16 cellular contexts compared by ENCODE assay signal in the genomic region with DNA sequence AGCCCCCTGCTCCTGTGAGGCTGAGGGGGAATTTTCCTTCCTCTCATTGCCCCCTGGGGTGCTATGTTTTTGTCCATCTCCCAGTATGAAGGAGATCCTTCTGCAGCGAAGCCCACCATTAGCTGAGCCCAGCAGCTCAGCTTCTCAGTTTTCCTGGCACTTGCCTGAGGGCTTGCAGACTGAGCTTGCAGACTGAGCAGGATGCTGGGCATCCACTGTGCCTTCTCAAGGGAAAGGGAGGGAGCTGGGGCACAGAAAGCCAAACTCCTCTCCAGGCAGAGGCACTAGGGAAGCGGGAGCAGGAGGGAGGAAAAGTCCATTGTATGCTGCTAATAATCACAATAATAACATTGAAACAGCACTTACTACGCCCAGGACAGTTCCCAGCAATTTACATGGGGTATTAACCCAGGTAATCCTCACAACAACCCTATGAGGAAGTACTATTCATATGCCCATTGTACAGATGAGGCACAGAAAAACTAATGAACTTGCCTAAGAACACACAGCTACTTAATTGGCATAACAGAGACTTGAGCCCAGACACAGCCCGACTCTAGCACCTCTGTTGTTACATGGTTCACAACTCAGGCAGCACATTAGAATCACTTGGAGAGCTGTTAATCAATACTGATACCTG.
DNase-seq lines count a peak whose midpoint lies in the region; ATAC-seq, FAIRE-seq and TF ChIP-seq lines count a peak whose summit lies in the region.
"Had no signal": no experiment of that assay in that cellular context is flagged by ENCODE, and none has a peak within 500 bp of the region (broad histone marks: within the 10 kb centered on the region; RNA-seq: fewer than 3 reads in every experiment).

No MANE protein-coding gene starts in this region.

- TF ChIP-seq RAD21 in H1 (IDR thresholded peaks at IDR 0.05 in 1 of 2, conservative IDR thresholded peaks at IDR 0.05 in 1 of 2; ENCODE audit: low read depth in 2 of 2, low read length in 2 of 2) = no peak; a peak in 1 of 4 replicates

- H3K23ac ChIP-seq in H1 (ENCODE audit: insufficient read length) (no peak overlapping the region), neuronal stem cell (ENCODE audit: low read depth, low read length, poor library complexity) (no peak overlapping the region)

- H3K9me2 ChIP-seq in GM23248 (ENCODE audit: insufficient read depth) = no peaks in the 10 kb centered on the region
- no peaks in the 10 kb centered on the region for H3K9me2 ChIP-seq in Loucy (replicated peaks; ENCODE audit: low read depth, low read length)

- no peak for DNase-seq in GM23248
- no peak for DNase-seq in H1 (ENCODE audit: low read depth in 1 of 2, low spot score in 2 of 2)
- DNase-seq in neuronal stem cell (ENCODE audit: low spot score) = no peak
- no peak for DNase-seq in substantia nigra (lab: John Stamatoyannopoulos, UW)
- DNase-seq: DMS153; NCI-H1105 treated with DMSO at 0.1 percent for 48 hours; NCI-H187 treated with DMSO at 0.1 percent for 48 hours; NCI-H526 treated with DMSO at 0.1 percent for 48 hours; NK-92 treated with Interleukin-12 subunit alpha and Interleukin-12 subunit beta, amount 100 ng/mL, for 24 hours had no signal

- H3K4ac ChIP-seq in H1 (replicated peaks; ENCODE audit: insufficient read length, low read depth, low read length) (no peak overlapping the region), neuronal stem cell (ENCODE audit: low read length) (no peak overlapping the region)

- H3F3A ChIP-seq in GM23248 (ENCODE audit: insufficient read depth) (no peaks in the 10 kb centered on the region), Loucy (ENCODE audit: low read depth) (no peaks in the 10 kb centered on the region)

- no peak overlapping the region for H3K14ac ChIP-seq in H1 (ENCODE audit: insufficient read length)
- no peak overlapping the region for H3K14ac ChIP-seq in neuronal stem cell (ENCODE audit: low read length)

- in situ Hi-C loops in GM23248 (cut with MboI) = loop anchor here (5.0 kb wide), 1 partner anchor 85 kb away; the partner anchor contains the start of gene SSBP2

- H4K5ac ChIP-seq in H1 (ENCODE audit: insufficient read length, low read depth, low read length) = no peak overlapping the region

- no peak overlapping the region; the same call in 1 of the 2 replicates for H2BK20ac ChIP-seq in H1 (ENCODE audit: low read length)

- H3K36me3 ChIP-seq in GM23248 (ENCODE audit: low read depth) (no peaks in the 10 kb centered on the region), Loucy (ENCODE audit: insufficient read depth, low read length) (no peaks in the 10 kb centered on the region), H1 (ENCODE audit: control insufficient read depth in 2 of 4, insufficient read depth in 4 of 4, low read length in 3 of 4) (no peaks in the 10 kb centered on the region; a peak in 1 of 8 replicates), neuronal stem cell (replicated peaks in 1 of 2; ENCODE audit: control insufficient read depth in 2 of 2, insufficient read depth in 2 of 2, low read length in 2 of 2) (no peaks in the 10 kb centered on the region)
- H3K36me3 ChIP-seq: HAP-1 had no signal

- H3K4me1 ChIP-seq in GM23248 (ENCODE audit: insufficient read depth) (peaks cover 7% of the 10 kb centered on the region; the same call in 1 of the 2 replicates), Loucy (ENCODE audit: insufficient read depth, low read length, poor library complexity, severe bottlenecking) (peaks cover 14% of the 10 kb centered on the region), H1 (replicated peaks in 1 of 4; ENCODE audit: control insufficient read depth in 3 of 4, insufficient read depth in 4 of 4, low read length in 3 of 4) (peaks cover 0 to 9% (median 4%) of the 10 kb centered on the region in 4 experiments; a peak in 3 of 7 replicates), neuronal stem cell (ENCODE audit: control insufficient read depth in 2 of 2, insufficient read depth in 1 of 2, low read depth in 1 of 2, low read length in 2 of 2) (peaks cover 6 to 8% of the 10 kb centered on the region in 2 donors)
- H3K4me1 ChIP-seq: HAP-1 had no signal

- H3K9ac ChIP-seq in GM23248 (no peak overlapping the region), Loucy (ENCODE audit: low read depth, low read length, poor library complexity, severe bottlenecking) (peak overlapping the region; percentile 15), H1 (replicated peaks in 1 of 4; ENCODE audit: extremely low read depth in 1 of 4, low read depth in 3 of 4, low read length in 3 of 4) (no peak overlapping the region), neuronal stem cell (ENCODE audit: low read depth, low read length, poor library complexity) (no peak overlapping the region)

- H3K18ac ChIP-seq in H1 (ENCODE audit: extremely low read depth, low read length) (no peak overlapping the region), neuronal stem cell (ENCODE audit: low read length) (peak overlapping the region; percentile 41)

- H4K20me1 ChIP-seq in GM23248 (ENCODE audit: insufficient read depth) = no peaks in the 10 kb centered on the region
- H4K20me1 ChIP-seq in Loucy (ENCODE audit: insufficient read depth, low read length, poor library complexity, severe bottlenecking) = no peaks in the 10 kb centered on the region
- no peaks in the 10 kb centered on the region for H4K20me1 ChIP-seq in H1 (replicated peaks in 1 of 2; ENCODE audit: control insufficient read depth in 1 of 2, insufficient read depth in 2 of 2, low read length in 2 of 2)

- H3K4me2 ChIP-seq in GM23248 (ENCODE audit: unreplicated experiment) (no peak overlapping the region), Loucy (ENCODE audit: low read depth, low read length, poor library complexity, severe bottlenecking) (peak overlapping the region; percentile 48), H1 (ENCODE audit: insufficient read depth in 1 of 2, low read depth in 2 of 2, low read length in 2 of 2) (no peak overlapping the region), neuronal stem cell (ENCODE audit: insufficient read depth, low read length, poor library complexity, severe bottlenecking) (no peak overlapping the region)

- FAIRE-seq in H1 (lab: Jason Lieb, UNC) = no peak

- H3K27me3 ChIP-seq in GM23248 (replicated peaks; ENCODE audit: insufficient read depth) (no peaks in the 10 kb centered on the region), Loucy (ENCODE audit: insufficient read depth, low read length, poor library complexity, severe bottlenecking) (no peaks in the 10 kb centered on the region), H1 (replicated peaks in 1 of 4; ENCODE audit: control insufficient read depth in 3 of 4, extremely low read depth in 1 of 4, insufficient read depth in 3 of 4, low read length in 3 of 4) (no peaks in the 10 kb centered on the region), neuronal stem cell (ENCODE audit: control insufficient read depth in 3 of 3, insufficient read depth in 3 of 3, low read depth in 1 of 3, low read length in 3 of 3) (no peaks in the 10 kb centered on the region)

- ATAC-seq in HG03442 (IDR thresholded peaks at IDR 0.05; ENCODE audit: unreplicated experiment) = no peak
- no peak for ATAC-seq in HG02885 (IDR thresholded peaks at IDR 0.05; ENCODE audit: poor library complexity, unreplicated experiment)
- ATAC-seq in GM21367 (IDR thresholded peaks at IDR 0.05; ENCODE audit: unreplicated experiment) = no peak

- H3K79me2 ChIP-seq in GM23248 (ENCODE audit: insufficient read depth) (no peaks in the 10 kb centered on the region), Loucy (ENCODE audit: insufficient read depth, low read length) (no peaks in the 10 kb centered on the region), H1 (ENCODE audit: control insufficient read depth in 1 of 2, insufficient read depth in 2 of 2, low read length in 2 of 2) (no peaks in the 10 kb centered on the region)

- H2BK12ac ChIP-seq in H1 (ENCODE audit: low read depth, low read length) (no peak overlapping the region), neuronal stem cell (ENCODE audit: low read length) (no peak overlapping the region)

- no peak overlapping the region for H3K4me3 ChIP-seq in GM23248
- H3K4me3 ChIP-seq in Loucy (ENCODE audit: low read length, poor library complexity, severe bottlenecking) = no peak overlapping the region
- no peak overlapping the region for H3K4me3 ChIP-seq in H1 (ENCODE audit: extremely low read depth in 1 of 4, insufficient read depth in 2 of 4, low read depth in 3 of 4, low read length in 4 of 4)
- H3K4me3 ChIP-seq in neuronal stem cell (ENCODE audit: low read length in 2 of 2) = no peak overlapping the region
- H3K4me3 ChIP-seq: HAP-1 had no signal

- H2BK15ac ChIP-seq in H1 (ENCODE audit: low read length) (no peak overlapping the region), neuronal stem cell (ENCODE audit: low read length) (no peak overlapping the region)

- H3K27ac ChIP-seq in GM23248 = no peak overlapping the region
- H3K27ac ChIP-seq in H1 (ENCODE audit: low read depth, low read length) = no peak overlapping the region
- H3K27ac ChIP-seq in neuronal stem cell (replicated peaks; ENCODE audit: low read length) = no peak overlapping the region
- H3K27ac ChIP-seq in substantia nigra (ENCODE audit: low read depth, low read length, poor library complexity, severe bottlenecking) = no peak overlapping the region
- H3K27ac ChIP-seq: C4-2B, RWPE1 had no signal

- H3K56ac ChIP-seq in H1 (replicated peaks; ENCODE audit: insufficient read length, low read depth, low read length) = no peak overlapping the region

- H3K9me3 ChIP-seq in GM23248 (ENCODE audit: low read depth) = no peaks in the 10 kb centered on the region
- no peaks in the 10 kb centered on the region for H3K9me3 ChIP-seq in Loucy (ENCODE audit: insufficient read depth, low read depth, low read length)
- no peaks in the 10 kb centered on the region for H3K9me3 ChIP-seq in H1 (ENCODE audit: insufficient read depth in 2 of 2, low read depth in 1 of 2, low read length in 1 of 2)
- H3K9me3 ChIP-seq in neuronal stem cell (replicated peaks in 1 of 2; ENCODE audit: control insufficient read depth in 2 of 2, insufficient read depth in 1 of 2, low read depth in 1 of 2, low read length in 2 of 2) = peaks cover 0 to 2% of the 10 kb centered on the region in 2 donors
- H3K9me3 ChIP-seq: HAP-1 had no signal

- WGBS in GM23248 (ENCODE audit: low coverage in 1 of 2, low lambda C conversion rate in 2 of 2, missing lambda C conversion rate in 2 of 2), 2 experiments = 89 to 93% methylated on average over 4 of the region's 4 CpGs
- 69% methylated on average over 4 of the region's 4 CpGs; no CpG with 5 or more reads in 1 of the 2 experiments for WGBS in H1 (ENCODE audit: extremely low coverage in 1 of 2, insufficient coverage in 1 of 2, insufficient read length in 1 of 2, insufficient replicate concordance in 2 of 2, low coverage in 1 of 2, low lambda C conversion rate in 2 of 2, missing lambda C conversion rate in 1 of 2), 2 experiments
- WGBS in neuronal stem cell (ENCODE audit: extremely low coverage in 2 of 2, insufficient read length in 2 of 2, insufficient replicate concordance in 1 of 2), 2 donors = no CpG with 5 or more reads among the region's 4 CpGs

- H4K91ac ChIP-seq in H1 (replicated peaks; ENCODE audit: insufficient read length, low read length) (peak overlapping the region; percentile 21), neuronal stem cell (ENCODE audit: low read depth, low read length, poor library complexity) (no peak overlapping the region)

- H2AK5ac ChIP-seq in H1 (ENCODE audit: low read depth, low read length) = no peak overlapping the region
- no peak overlapping the region for H2AK5ac ChIP-seq in neuronal stem cell (ENCODE audit: low read depth, low read length)

- no peak overlapping the region; the same call in 1 of the 2 replicates for H2BK5ac ChIP-seq in H1 (ENCODE audit: low read depth, low read length)
- H2BK5ac ChIP-seq in neuronal stem cell (ENCODE audit: low read length) = no peak overlapping the region

- no peaks in the 10 kb centered on the region for H3K79me1 ChIP-seq in H1 (ENCODE audit: low read depth, low read length)
- H3K79me1 ChIP-seq in neuronal stem cell (ENCODE audit: low read depth, low read length) = no peaks in the 10 kb centered on the region

- no peak overlapping the region for H2BK120ac ChIP-seq in H1 (replicated peaks; ENCODE audit: low read depth, low read length)
- no peak overlapping the region for H2BK120ac ChIP-seq in neuronal stem cell (ENCODE audit: low read depth, low read length)

- H3K23me2 ChIP-seq in H1 (ENCODE audit: low read depth, low read length) = no peaks in the 10 kb centered on the region

- CTCF ChIA-PET in H1 (lab: Charles Lee; ENCODE audit: partially characterized antibody) = interaction anchor here (0.6 to 5.1 kb wide), 19 partner anchors 10 to 420 kb away, joined by 3 to 42 read pairs (median 3); no protein-coding TSS in a partner anchor

- TF ChIP-seq CTCF in Loucy (conservative IDR thresholded peaks at IDR 0.05; ENCODE audit: low read length) (no peak), H1 (IDR thresholded peaks at IDR 0.05; ENCODE audit: control extremely low read depth in 1 of 3, insufficient read depth in 1 of 3, low read depth in 1 of 3, low read length in 3 of 3) (no peak)

- POLR2A ChIA-PET in H1 (lab: Charles Lee; ENCODE audit: partially characterized antibody) = interaction anchor here (1.4 to 3.1 kb wide), 2 partner anchors 14 to 50 kb away, joined by 3 to 25 read pairs; no protein-coding TSS in a partner anchor

- H2AFZ ChIP-seq in GM23248 = peak overlapping the region; percentile 48
- peak overlapping the region; percentile 84 for H2AFZ ChIP-seq in Loucy (ENCODE audit: low read length)
- H2AFZ ChIP-seq in H1 (ENCODE audit: low read length) = no peak overlapping the region
- H2AFZ ChIP-seq in neuronal stem cell (ENCODE audit: low read length) = peak overlapping the region; percentile 33

- H4K8ac ChIP-seq in H1 (ENCODE audit: extremely low read depth, insufficient read depth, low read length) (no peak overlapping the region), neuronal stem cell (ENCODE audit: low read depth, low read length) (no peak overlapping the region)

- no peak for TF ChIP-seq POLR2A in H1 (IDR thresholded peaks at IDR 0.05; ENCODE audit: control extremely low read depth in 1 of 2, low read depth in 2 of 2, low read length in 2 of 2)

- TF ChIP-seq EP300 in H1 (IDR thresholded peaks at IDR 0.05; ENCODE audit: borderline replicate concordance in 1 of 2, low read depth in 2 of 2, low read length in 2 of 2) = no peak
